Comparison of ENCODE assay signal across 9 cellular contexts in genomic region chr22:37517826-37518450, GRCh38. TPM values are rescaled to one million over a fixed set of nuclear protein-coding genes. Genes with fewer than 3 reads are reported as not detected.
DNase-seq lines count a peak whose midpoint lies in the region; ATAC-seq and TF ChIP-seq lines count a peak whose summit lies in the region.
"Had no signal": no experiment of that assay in that cellular context is flagged by ENCODE, and none has a peak within 500 bp of the region (broad histone marks: within the 10 kb centered on the region; RNA-seq: fewer than 3 reads in every experiment).

No MANE protein-coding gene starts in this region.

- H3K27ac Mint-ChIP-seq in activated T-helper 2 cell treated with anti-CD3 and anti-CD28 coated beads, Interferon-gamma antibody, Interleukin-2, Interleukin-4, amounts not matched to agents 10 μg/mL and 5 μg/mL and 100 μg/mL, durations not matched to agents 14 hours and 24 hours and 36 hours = no peak overlapping the region
- no peak overlapping the region for H3K27ac Mint-ChIP-seq in glutamatergic neuron (ENCODE audit: unreplicated experiment)

- H3K27ac ChIP-seq in gastrocnemius medialis = peak overlapping the region in 3 of 4 donors; percentile 66 to 67 (median 67)

- peaks cover 6 to 16% (median 11%) of the 10 kb centered on the region in 3 donors for H3K27me3 ChIP-seq in gastrocnemius medialis

- ATAC-seq in gastrocnemius medialis (no peak), HG03196 (IDR thresholded peaks at IDR 0.05; ENCODE audit: unreplicated experiment) (no peak)
- no peak for ATAC-seq in activated CD4-positive, CD25-positive, alpha-beta regulatory T cell treated with anti-CD3 and anti-CD28 coated beads, Interleukin-2, amount 50 U/mL, for 24 hours

- H3K36me3 Mint-ChIP-seq in activated T-helper 2 cell treated with anti-CD3 and anti-CD28 coated beads, Interferon-gamma antibody, Interleukin-2, Interleukin-4, amounts not matched to agents 10 μg/mL and 5 μg/mL and 100 μg/mL, durations not matched to agents 14 hours and 24 hours and 36 hours (ENCODE audit: low read depth) = no peaks in the 10 kb centered on the region
- no peaks in the 10 kb centered on the region for H3K36me3 Mint-ChIP-seq in glutamatergic neuron (ENCODE audit: unreplicated experiment)

- H3K36me3 ChIP-seq in gastrocnemius medialis = no peaks in the 10 kb centered on the region

- intact Hi-C loops in activated T-helper 2 cell treated with anti-CD3 and anti-CD28 coated beads, Interferon-gamma antibody, Interleukin-2, Interleukin-4, amounts not matched to agents 10 μg/mL and 5 μg/mL and 100 μg/mL, durations not matched to agents 14 hours and 24 hours and 36 hours (cut with micrococcal nuclease) = loop anchor here (1.0 kb wide), 1 partner anchor 15 kb away; no protein-coding TSS in a partner anchor
- intact Hi-C loops in gastrocnemius medialis (cut with DNase I; ENCODE audit: low total_unique reads) = no loop called here

- TF ChIP-seq CTCF in HFF-Myc (IDR thresholded peaks at IDR 0.05; ENCODE audit: low read depth, low read length, missing control alignments) (no peak), glutamatergic neuron (IDR thresholded peaks at IDR 0.05; ENCODE audit: partially characterized antibody, unreplicated experiment) (no peak), gastrocnemius medialis (IDR thresholded peaks at IDR 0.05 in 4 of 5, conservative IDR thresholded peaks at IDR 0.05 in 1 of 5) (no peak)

- H3K27me3 Mint-ChIP-seq in activated T-helper 2 cell treated with anti-CD3 and anti-CD28 coated beads, Interferon-gamma antibody, Interleukin-2, Interleukin-4, amounts not matched to agents 10 μg/mL and 5 μg/mL and 100 μg/mL, durations not matched to agents 14 hours and 24 hours and 36 hours (ENCODE audit: low read depth) = peaks cover 54% of the 10 kb centered on the region
- peaks cover 17% of the 10 kb centered on the region for H3K27me3 Mint-ChIP-seq in glutamatergic neuron (ENCODE audit: unreplicated experiment)

- H3K4me3 ChIP-seq in HFF-Myc (replicated peaks; ENCODE audit: low read depth, low read length) (peak overlapping the region; percentile 67), gastrocnemius medialis (peak overlapping the region; percentile 48 to 68 (median 52))

- H3K4me1 ChIP-seq in gastrocnemius medialis = peaks cover 0 to 4% of the 10 kb centered on the region in 2 donors

- TF ChIP-seq POLR2A in gastrocnemius medialis (IDR thresholded peaks at IDR 0.05) = no peak

- DNase-seq in HFF-Myc (ENCODE audit: extremely low read depth, low read depth) (no peak), glutamatergic neuron (no peak), gastrocnemius medialis (no peak), ACHN (no peak), OCI-M2 (lab: John Stamatoyannopoulos, UW; ENCODE audit: unreplicated experiment) (no peak)
- DNase-seq in activated T-helper 2 cell treated with anti-CD3 and anti-CD28 coated beads, Interferon-gamma antibody, Interleukin-2, Interleukin-4, amounts not matched to agents 10 μg/mL and 5 μg/mL and 100 μg/mL, durations not matched to agents 14 hours and 24 hours and 36 hours (ENCODE audit: low spot score) = no peak
- DNase-seq: activated effector memory CD4-positive, alpha-beta T cell treated with Interleukin-2 at 50 U/mL for 16 hours had no signal

- H3K9me3 ChIP-seq in gastrocnemius medialis = no peaks in the 10 kb centered on the region

- H3K4me3 Mint-ChIP-seq in activated T-helper 2 cell treated with anti-CD3 and anti-CD28 coated beads, Interferon-gamma antibody, Interleukin-2, Interleukin-4, amounts not matched to agents 10 μg/mL and 5 μg/mL and 100 μg/mL, durations not matched to agents 14 hours and 24 hours and 36 hours (ENCODE audit: low read depth) = peak overlapping the region; percentile 53
- H3K4me3 Mint-ChIP-seq in glutamatergic neuron (ENCODE audit: unreplicated experiment) = peak overlapping the region; percentile 87

- H3K9me3 Mint-ChIP-seq in activated T-helper 2 cell treated with anti-CD3 and anti-CD28 coated beads, Interferon-gamma antibody, Interleukin-2, Interleukin-4, amounts not matched to agents 10 μg/mL and 5 μg/mL and 100 μg/mL, durations not matched to agents 14 hours and 24 hours and 36 hours = no peaks in the 10 kb centered on the region
- H3K9me3 Mint-ChIP-seq in glutamatergic neuron (ENCODE audit: unreplicated experiment) = peaks cover 10% of the 10 kb centered on the region

- in situ Hi-C loops in gastrocnemius medialis (cut with MboI; ENCODE audit: low sequenced_read_pairs in 4 of 4) = no loop called here
- in situ Hi-C loops in ACHN (cut with HindIII; ENCODE audit: low pct_ligation_motif_present, low pct_unique_long_range_greater_than_20kb, low sequenced_read_pairs) = no loop called here

- H3K4me1 Mint-ChIP-seq in activated T-helper 2 cell treated with anti-CD3 and anti-CD28 coated beads, Interferon-gamma antibody, Interleukin-2, Interleukin-4, amounts not matched to agents 10 μg/mL and 5 μg/mL and 100 μg/mL, durations not matched to agents 14 hours and 24 hours and 36 hours (ENCODE audit: low read depth) = peaks cover 4% of the 10 kb centered on the region
- no peaks in the 10 kb centered on the region for H3K4me1 Mint-ChIP-seq in glutamatergic neuron (ENCODE audit: low read depth, unreplicated experiment)

RNA-seq across cellular contexts. Expression of gene CARD10, which starts 1.3 kb away (rescaled TPM):
- total RNA-seq in activated T-helper 2 cell treated with anti-CD3 and anti-CD28 coated beads, Interferon-gamma antibody, Interleukin-2, Interleukin-4, amounts not matched to agents 10 μg/mL and 5 μg/mL and 100 μg/mL, durations not matched to agents 14 hours and 24 hours and 36 hours = 0.09 TPM in 1 of 2 replicates, not detected in the other
- total RNA-seq in glutamatergic neuron (ENCODE audit: unreplicated experiment) = 2.7 TPM
- total RNA-seq in gastrocnemius medialis = 1 to 10 TPM; 2.6 to 5.7 (median 4.4) TPM

RNA-seq across cellular contexts. Expression of gene MFNG, which starts 31.8 kb away (rescaled TPM):
- total RNA-seq in activated T-helper 2 cell treated with anti-CD3 and anti-CD28 coated beads, Interferon-gamma antibody, Interleukin-2, Interleukin-4, amounts not matched to agents 10 μg/mL and 5 μg/mL and 100 μg/mL, durations not matched to agents 14 hours and 24 hours and 36 hours = 166 and 168 TPM in 2 replicates
- total RNA-seq in glutamatergic neuron (ENCODE audit: unreplicated experiment) = 61.1 TPM
- 1 to 10 TPM; 2.4 to 7.0 (median 5.2) TPM for total RNA-seq in gastrocnemius medialis

RNA-seq across cellular contexts. Expression of gene CDC42EP1, which starts 42.3 kb away (rescaled TPM):
- 0.74 and 1.1 TPM in 2 replicates for total RNA-seq in activated T-helper 2 cell treated with anti-CD3 and anti-CD28 coated beads, Interferon-gamma antibody, Interleukin-2, Interleukin-4, amounts not matched to agents 10 μg/mL and 5 μg/mL and 100 μg/mL, durations not matched to agents 14 hours and 24 hours and 36 hours
- total RNA-seq in glutamatergic neuron (ENCODE audit: unreplicated experiment) = 2.1 TPM
- 1 to 10 TPM; 5.6 to 8.8 (median 6.8) TPM for total RNA-seq in gastrocnemius medialis
